10 cellular contexts compared by ENCODE assay signal in the genomic region with DNA sequence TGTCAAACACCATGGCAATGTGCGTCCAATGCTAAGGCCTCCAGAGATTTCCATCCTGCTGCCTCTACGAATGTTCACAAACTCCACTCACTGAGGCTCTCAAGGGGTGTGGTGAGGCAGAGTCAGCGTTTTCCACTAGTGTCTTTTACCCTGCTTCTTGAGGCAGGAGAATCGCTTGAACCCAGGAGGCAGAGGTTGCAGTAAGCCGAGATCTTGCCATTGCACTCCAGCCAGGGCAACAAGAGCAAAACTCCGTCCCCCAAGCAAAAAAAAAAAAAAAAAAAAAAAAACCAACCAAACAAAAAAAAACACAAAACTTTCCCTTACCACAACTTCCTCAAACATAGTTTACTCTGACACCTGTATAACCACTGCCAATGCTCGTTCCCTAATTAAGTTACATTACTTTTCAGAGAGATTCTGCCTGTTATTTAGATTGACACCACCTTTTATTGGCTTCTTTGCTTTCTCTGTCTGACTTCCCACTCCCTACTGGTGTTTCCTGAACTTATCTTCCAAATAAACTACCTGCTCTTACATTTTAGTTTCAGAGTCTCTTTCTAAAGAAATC.
DNase-seq lines count a peak whose midpoint lies in the region; ATAC-seq and TF ChIP-seq lines count a peak whose summit lies in the region.
"Had no signal": no experiment of that assay in that cellular context is flagged by ENCODE, and none has a peak within 500 bp of the region (broad histone marks: within the 10 kb centered on the region; RNA-seq: fewer than 3 reads in every experiment).

No MANE protein-coding gene starts in this region.

- WGBS in prostate gland = 83% methylated on average over 7 of the region's 7 CpGs

- peaks cover 35% of the 10 kb centered on the region for H4K20me1 ChIP-seq in OCI-LY3 (ENCODE audit: insufficient read depth, low read length)

- H3K27me3 ChIP-seq in OCI-LY3 (ENCODE audit: low read depth, low read length) = no peaks in the 10 kb centered on the region
- H3K27me3 ChIP-seq in prostate gland (replicated peaks; ENCODE audit: insufficient read depth) = no peaks in the 10 kb centered on the region
- H3K27me3 ChIP-seq in dorsolateral prefrontal cortex = no peaks in the 10 kb centered on the region
- H3K27me3 ChIP-seq in vagina = no peaks in the 10 kb centered on the region
- H3K27me3 ChIP-seq: upper lobe of right lung had no signal

- peaks cover 11% of the 10 kb centered on the region for H3K27me3 Mint-ChIP-seq in activated CD8-positive, alpha-beta memory T cell treated with anti-CD3 and anti-CD28 coated beads, Interleukin-2, amount 10 ng/mL, durations not matched to agents 7 days and 5 days

- DNase-seq in activated CD8-positive, alpha-beta memory T cell treated with anti-CD3 and anti-CD28 coated beads, Interleukin-2, amount 10 ng/mL, durations not matched to agents 7 days and 5 days = no peak
- no peak for DNase-seq in activated CD8-positive, alpha-beta memory T cell treated with anti-CD3 and anti-CD28 coated beads, Interleukin-2, amount 50 U/mL, for 48 hours
- DNase-seq in prostate gland (ENCODE audit: low spot score) = no peak
- DNase-seq in dorsolateral prefrontal cortex = no peak
- DNase-seq in vagina (ENCODE audit: extremely low spot score in 2 of 2) = no peak
- no peak for DNase-seq in COR-L47 (lab: John Stamatoyannopoulos, UW)
- DNase-seq: stimulated activated CD4-positive, alpha-beta T cell treated with anti-CD3 and anti-CD28 coated beads, Interleukin-12 subunit alpha, Interleukin-12 subunit beta, amount 100 ng/mL, for 4 hours; upper lobe of right lung had no signal

- CTCF ChIA-PET in activated CD8-positive, alpha-beta memory T cell treated with anti-CD3 and anti-CD28 coated beads, Interleukin-2, amount 10 ng/mL, durations not matched to agents 7 days and 5 days (lab: Charles Lee) = interaction anchor here (0.6 to 1.5 kb wide), 4 partner anchors 15 to 26 kb away, joined by 3 to 8 read pairs (median 4); no protein-coding TSS in a partner anchor

- peak overlapping the region; percentile 69 for H3K4me3 ChIP-seq in OCI-LY3 (ENCODE audit: low read length)
- no peak overlapping the region for H3K4me3 ChIP-seq in prostate gland
- no peak overlapping the region for H3K4me3 ChIP-seq in dorsolateral prefrontal cortex
- no peak overlapping the region for H3K4me3 ChIP-seq in vagina
- H3K4me3 ChIP-seq: upper lobe of right lung had no signal

- no peak overlapping the region for H2AFZ ChIP-seq in OCI-LY3 (ENCODE audit: low read depth, low read length)

- H3K27ac ChIP-seq in OCI-LY3 (ENCODE audit: low read length) (peak overlapping the region; percentile 64), prostate gland (peak overlapping the region; percentile 17 to 48), dorsolateral prefrontal cortex (peak overlapping the region in 1 of 59 donors; percentile 12), vagina (no peak overlapping the region)
- H3K27ac ChIP-seq: upper lobe of right lung had no signal

- no peak for TF ChIP-seq POLR2A in prostate gland (IDR thresholded peaks at IDR 0.05)
- TF ChIP-seq POLR2A in vagina (IDR thresholded peaks at IDR 0.05) = no peak

- H3K36me3 ChIP-seq in OCI-LY3 (replicated peaks; ENCODE audit: low read depth, low read length) (peaks cover 36% of the 10 kb centered on the region), prostate gland (no peaks in the 10 kb centered on the region), vagina (peaks cover 0 to 29% of the 10 kb centered on the region in 2 donors)

- H3K4me1 Mint-ChIP-seq in activated CD8-positive, alpha-beta memory T cell treated with anti-CD3 and anti-CD28 coated beads, Interleukin-2, amount 10 ng/mL, durations not matched to agents 7 days and 5 days = peaks cover 34% of the 10 kb centered on the region

- no peaks in the 10 kb centered on the region for H3K79me2 ChIP-seq in OCI-LY3 (ENCODE audit: low read length)

- H3K9ac ChIP-seq in OCI-LY3 (ENCODE audit: low read length) = peak overlapping the region; percentile 37; the same call in 1 of the 2 replicates

- H3K9me3 ChIP-seq in OCI-LY3 (ENCODE audit: insufficient read depth, low read length) (no peaks in the 10 kb centered on the region), prostate gland (no peaks in the 10 kb centered on the region), vagina (no peaks in the 10 kb centered on the region)
- H3K9me3 ChIP-seq: upper lobe of right lung had no signal

- intact Hi-C loops in prostate gland (cut with DNase I) = no loop called here
- intact Hi-C loops in dorsolateral prefrontal cortex (cut with DNase I) = no loop called here
- intact Hi-C loops in vagina (cut with DNase I) = no loop called here

- H3K4me1 ChIP-seq in OCI-LY3 (ENCODE audit: low read length) = peaks cover 28% of the 10 kb centered on the region
- no peaks in the 10 kb centered on the region for H3K4me1 ChIP-seq in prostate gland (replicated peaks)
- H3K4me1 ChIP-seq in vagina = no peaks in the 10 kb centered on the region
- H3K4me1 ChIP-seq: upper lobe of right lung had no signal

- peak overlapping the region; percentile 80 for H3K27ac Mint-ChIP-seq in activated CD8-positive, alpha-beta memory T cell treated with anti-CD3 and anti-CD28 coated beads, Interleukin-2, amount 10 ng/mL, durations not matched to agents 7 days and 5 days

- peaks cover 76% of the 10 kb centered on the region for H3K36me3 Mint-ChIP-seq in activated CD8-positive, alpha-beta memory T cell treated with anti-CD3 and anti-CD28 coated beads, Interleukin-2, amount 10 ng/mL, durations not matched to agents 7 days and 5 days

- peak overlapping the region; percentile 58 for H3K4me3 Mint-ChIP-seq in activated CD8-positive, alpha-beta memory T cell treated with anti-CD3 and anti-CD28 coated beads, Interleukin-2, amount 10 ng/mL, durations not matched to agents 7 days and 5 days

- peak overlapping the region; percentile 92 for H3K4me2 ChIP-seq in OCI-LY3 (ENCODE audit: low read length)

- TF ChIP-seq CTCF in OCI-LY3 (IDR thresholded peaks at IDR 0.05; ENCODE audit: low read depth, low read length) = no peak
- no peak for TF ChIP-seq CTCF in prostate gland (IDR thresholded peaks at IDR 0.05)
- TF ChIP-seq CTCF in dorsolateral prefrontal cortex (IDR thresholded peaks at IDR 0.05 in 54 of 56, conservative IDR thresholded peaks at IDR 0.05 in 2 of 56; ENCODE audit: low read depth in 1 of 56, partially characterized antibody in 56 of 56) = no peak
- TF ChIP-seq CTCF in vagina (IDR thresholded peaks at IDR 0.05) = no peak

- no peak for ATAC-seq in activated CD8-positive, alpha-beta memory T cell treated with anti-CD3 and anti-CD28 coated beads, Interleukin-2, amount 10 ng/mL, durations not matched to agents 7 days and 5 days
- ATAC-seq in HG02588 (IDR thresholded peaks at IDR 0.05; ENCODE audit: unreplicated experiment) = peak; percentile 39

- H3K9me3 Mint-ChIP-seq in activated CD8-positive, alpha-beta memory T cell treated with anti-CD3 and anti-CD28 coated beads, Interleukin-2, amount 10 ng/mL, durations not matched to agents 7 days and 5 days (ENCODE audit: low read depth) = no peaks in the 10 kb centered on the region
